Comparison of ENCODE assay signal across 9 cellular contexts in the genomic region with DNA sequence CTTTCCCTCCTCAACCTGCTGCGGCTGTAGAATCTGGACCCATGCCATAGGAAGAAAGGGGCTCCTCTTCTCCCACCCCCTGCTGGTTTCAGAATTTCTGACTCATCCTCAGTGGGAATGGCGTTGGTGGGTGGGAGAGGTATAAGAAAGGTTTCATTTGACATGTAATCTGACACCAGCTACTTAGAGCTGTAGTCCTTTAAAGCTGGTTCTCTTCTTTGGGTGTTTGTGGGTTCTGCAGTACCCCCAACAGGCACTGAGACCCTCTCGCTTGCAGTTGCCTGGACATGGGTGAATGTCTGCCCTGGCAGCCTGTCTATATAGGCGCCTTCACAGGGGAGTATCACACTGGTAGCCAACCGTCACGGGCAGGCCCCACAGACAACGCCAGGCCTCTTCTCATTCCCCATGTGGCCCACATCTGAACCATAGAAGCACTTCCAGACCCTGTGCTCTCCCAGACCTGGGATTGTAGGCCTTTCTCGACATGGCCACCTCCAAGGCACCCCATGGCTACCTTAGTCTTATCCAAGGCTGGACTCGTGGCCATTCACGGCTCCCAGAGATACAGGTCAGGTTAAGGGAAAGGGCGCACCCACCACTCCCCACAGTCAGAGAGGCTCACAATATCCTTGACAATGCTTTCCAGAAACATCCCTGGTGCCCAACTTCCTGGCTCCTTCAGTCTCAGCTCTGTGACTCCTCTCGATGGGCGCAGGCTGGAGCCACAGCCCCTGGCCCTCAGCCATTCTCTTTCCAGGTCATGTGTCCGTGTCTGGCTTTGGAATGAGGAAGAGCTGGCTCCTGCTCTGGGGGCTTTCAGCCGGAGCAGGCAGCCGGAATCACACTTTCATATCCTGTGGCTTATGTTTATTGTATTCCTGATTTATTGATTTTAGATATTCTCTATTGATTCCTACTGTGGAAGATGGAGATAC. TPM values are rescaled to one million over a fixed set of nuclear protein-coding genes. Genes with fewer than 3 reads are reported as not detected.
DNase-seq lines count a peak whose midpoint lies in the region; ATAC-seq and TF ChIP-seq lines count a peak whose summit lies in the region.
"Had no signal": no experiment of that assay in that cellular context is flagged by ENCODE, and none has a peak within 500 bp of the region (broad histone marks: within the 10 kb centered on the region; RNA-seq: fewer than 3 reads in every experiment).

No MANE protein-coding gene starts in this region.

- no peaks in the 10 kb centered on the region for H3K27me3 Mint-ChIP-seq in nephron (ENCODE audit: low read depth)

- peaks cover 39% of the 10 kb centered on the region for H3K4me1 Mint-ChIP-seq in nephron

- H3K27me3 ChIP-seq in breast epithelium, result no peaks in the 10 kb centered on the region

- H3K36me3 Mint-ChIP-seq in nephron (ENCODE audit: low read depth), result peaks cover 19% of the 10 kb centered on the region

- TF ChIP-seq POLR2A in breast epithelium (IDR thresholded peaks at IDR 0.05), result no peak

- no peak overlapping the region for H3K4me3 ChIP-seq in breast epithelium

- peak overlapping the region in 2 of 3 experiments; percentile 50 to 54 for H3K4me3 Mint-ChIP-seq in nephron

- peak overlapping the region; percentile 78 to 96 (median 84) for H3K27ac Mint-ChIP-seq in nephron

- intact Hi-C loops in breast epithelium (cut with DNase I; ENCODE audit: low total_unique reads), result no loop called here

- H3K9me3 ChIP-seq in breast epithelium, result no peaks in the 10 kb centered on the region

- H3K9me3 Mint-ChIP-seq in nephron, result no peaks in the 10 kb centered on the region

- ATAC-seq in HG03342 (IDR thresholded peaks at IDR 0.05; ENCODE audit: unreplicated experiment) (no peak), HG03135 (IDR thresholded peaks at IDR 0.05; ENCODE audit: unreplicated experiment) (no peak), GM19324 (IDR thresholded peaks at IDR 0.05; ENCODE audit: low FRiP score, unreplicated experiment) (no peak)
- ATAC-seq: Panc1 had no signal

- TF ChIP-seq CTCF in breast epithelium (IDR thresholded peaks at IDR 0.05), result no peak
- TF ChIP-seq CTCF in nephron (IDR thresholded peaks at IDR 0.05; ENCODE audit: unreplicated experiment in 3 of 3), result no peak

- H3K4me1 ChIP-seq in breast epithelium, result peaks cover 0 to 3% of the 10 kb centered on the region in 2 donors

- peak overlapping the region; percentile 66 to 71 for H3K27ac ChIP-seq in breast epithelium

- H3K36me3 ChIP-seq in breast epithelium, result no peaks in the 10 kb centered on the region

- DNase-seq in ELF-1 (ENCODE audit: low read depth, low spot score) (peak; percentile 69), NCI-H2107 (lab: John Stamatoyannopoulos, UW) (peak; percentile 72), breast epithelium (ENCODE audit: low spot score in 2 of 2) (peak in 1 of 2 donors; percentile 55), 8988T (no peak)

RNA-seq across cellular contexts. Expression of gene ZNF862, which starts 17.5 kb away (rescaled TPM):
- total RNA-seq in breast epithelium, result 10 to 100 TPM; 21.4 to 27.8 (median 27.2) TPM

RNA-seq across cellular contexts. Expression of gene ATP6V0E2, which starts 18.1 kb away (rescaled TPM):
- 10 to 100 TPM; 18.4 to 29.2 (median 23.1) TPM for total RNA-seq in breast epithelium
